ENCODE assay signal across 1 cellular context in genomic region chr7:105389090-105389650, GRCh38.
TF ChIP-seq lines count a peak whose summit lies in the region.

No MANE protein-coding gene starts in this region.

TF ChIP-seq in K562, 482 proteins besides CTCF, POLR2A, EP300 and RAD21 (continues in another document):
- TF ChIP-seq ZNF407 (IDR thresholded peaks at IDR 0.05; ENCODE audit: low read depth) (no peak), SREBF1 (IDR thresholded peaks at IDR 0.05; ENCODE audit: borderline replicate concordance, low read depth, low read length) (no peak), THRAP3 (IDR thresholded peaks at IDR 0.05; ENCODE audit: borderline replicate concordance) (no peak), PML (IDR thresholded peaks at IDR 0.05; ENCODE audit: low read length) (no peak), PRDM10 (IDR thresholded peaks at IDR 0.05; ENCODE audit: partially characterized antibody) (no peak), KAT7 (CRISPR knock-in tag; IDR thresholded peaks at IDR 0.05; ENCODE audit: borderline replicate concordance) (0 out of 2 replicates have a peak, but pooled peaks have one; percentile 59), TCF15 (CRISPR knock-in tag; IDR thresholded peaks at IDR 0.05) (no peak), DDX20 (tag; IDR thresholded peaks at IDR 0.05; ENCODE audit: low read depth) (no peak), XRCC3 (IDR thresholded peaks at IDR 0.05) (no peak), CSDE1 (IDR thresholded peaks at IDR 0.05) (no peak), CHD1 (IDR thresholded peaks at IDR 0.05; ENCODE audit: low read length) (no peak), PHB2 (IDR thresholded peaks at IDR 0.05; ENCODE audit: low read depth) (no peak), ZSCAN32 (CRISPR knock-in tag; IDR thresholded peaks at IDR 0.05) (no peak), GATAD2A (IDR thresholded peaks at IDR 0.05) (peak; percentile 82; the same call in 1 of the 2 replicates), FOXJ2 (tag; IDR thresholded peaks at IDR 0.05) (no peak), ZNF780A (CRISPR knock-in tag; IDR thresholded peaks at IDR 0.05) (no peak), MCM3 (IDR thresholded peaks at IDR 0.05) (no peak), ZKSCAN3 (CRISPR knock-in tag; IDR thresholded peaks at IDR 0.05) (no peak), TEAD2 (tag; IDR thresholded peaks at IDR 0.05) (no peak), BRD9 (IDR thresholded peaks at IDR 0.05; ENCODE audit: low read depth, partially characterized antibody) (no peak), ETS1 (conservative IDR thresholded peaks at IDR 0.05; ENCODE audit: control insufficient read depth, low read depth, low read length) (peak; percentile 45; the same call in 1 of the 2 replicates), PPARD (CRISPR knock-in tag; IDR thresholded peaks at IDR 0.05) (no peak), POLR3G (IDR thresholded peaks at IDR 0.05; ENCODE audit: extremely low read depth, insufficient read length, insufficient replicate concordance) (no peak), NEUROD1 (IDR thresholded peaks at IDR 0.05; ENCODE audit: borderline replicate concordance, low read depth, low read length, partially characterized antibody) (no peak), KAT8 (IDR thresholded peaks at IDR 0.05; ENCODE audit: low read depth) (no peak), HMGN3 (IDR thresholded peaks at IDR 0.05; ENCODE audit: borderline replicate concordance, extremely low read depth, insufficient read length, low read depth, low read length) (no peak)
- TF ChIP-seq, protein P1, sequence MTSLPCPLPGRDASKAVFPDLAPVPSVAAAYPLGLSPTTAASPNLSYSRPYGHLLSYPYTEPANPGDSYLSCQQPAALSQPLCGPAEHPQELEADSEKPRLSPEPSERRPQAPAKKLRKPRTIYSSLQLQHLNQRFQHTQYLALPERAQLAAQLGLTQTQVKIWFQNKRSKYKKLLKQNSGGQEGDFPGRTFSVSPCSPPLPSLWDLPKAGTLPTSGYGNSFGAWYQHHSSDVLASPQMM (CRISPR knock-in tag; IDR thresholded peaks at IDR 0.05), result no peak
- TF ChIP-seq, protein P2, sequence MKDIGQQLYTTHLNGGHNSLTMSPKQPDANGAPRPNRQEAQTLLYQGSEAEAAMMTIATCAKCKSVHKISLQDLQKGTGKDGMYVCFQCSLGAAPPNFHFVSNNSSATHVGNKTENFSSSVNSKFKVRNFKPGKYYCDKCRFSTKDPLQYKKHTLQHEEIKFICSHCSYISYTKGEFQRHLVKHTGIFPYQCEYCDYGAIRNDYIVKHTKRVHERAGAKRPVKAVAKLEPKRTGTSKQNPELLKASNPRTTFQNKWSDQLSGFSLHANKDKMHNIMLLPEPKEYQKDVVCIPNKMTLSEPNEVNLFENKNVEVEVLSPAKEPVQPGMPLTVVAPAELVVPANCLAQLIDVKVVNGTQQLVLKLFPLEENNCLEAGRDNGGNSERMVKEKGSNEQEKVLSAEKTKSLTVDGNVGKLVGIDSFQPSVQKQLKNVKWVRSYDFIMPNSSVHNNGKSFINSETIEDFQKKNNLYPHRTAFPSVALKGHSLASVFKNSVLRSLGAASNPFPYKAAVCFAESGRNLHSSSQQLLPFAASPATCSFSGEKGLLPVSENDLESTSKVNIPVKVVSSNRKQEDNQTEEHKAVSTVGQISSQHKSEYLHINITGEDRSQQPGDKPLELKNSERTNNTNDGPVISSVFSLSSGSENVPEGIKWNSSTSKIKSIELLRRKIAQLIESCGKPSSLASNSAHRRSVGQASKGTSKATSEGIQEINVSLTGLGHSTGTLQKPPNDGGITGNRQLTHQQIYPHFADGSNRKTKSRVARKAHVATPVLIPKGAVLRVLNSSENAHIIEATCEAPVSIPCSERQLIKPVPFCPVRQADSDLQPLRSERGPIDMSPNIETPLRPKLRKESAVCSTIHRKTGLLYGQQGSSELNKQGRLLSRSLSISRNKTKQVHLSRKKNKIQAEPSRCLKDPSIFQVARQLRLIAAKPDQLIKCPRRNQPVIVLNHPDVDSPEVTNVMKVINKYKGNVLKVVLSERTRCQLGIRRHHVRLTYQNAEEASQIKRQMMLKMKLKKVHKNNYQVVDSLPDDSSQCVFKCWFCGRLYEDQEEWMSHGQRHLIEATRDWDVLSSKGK (CRISPR knock-in tag; IDR thresholded peaks at IDR 0.05), result no peak
- TF ChIP-seq, protein P3, sequence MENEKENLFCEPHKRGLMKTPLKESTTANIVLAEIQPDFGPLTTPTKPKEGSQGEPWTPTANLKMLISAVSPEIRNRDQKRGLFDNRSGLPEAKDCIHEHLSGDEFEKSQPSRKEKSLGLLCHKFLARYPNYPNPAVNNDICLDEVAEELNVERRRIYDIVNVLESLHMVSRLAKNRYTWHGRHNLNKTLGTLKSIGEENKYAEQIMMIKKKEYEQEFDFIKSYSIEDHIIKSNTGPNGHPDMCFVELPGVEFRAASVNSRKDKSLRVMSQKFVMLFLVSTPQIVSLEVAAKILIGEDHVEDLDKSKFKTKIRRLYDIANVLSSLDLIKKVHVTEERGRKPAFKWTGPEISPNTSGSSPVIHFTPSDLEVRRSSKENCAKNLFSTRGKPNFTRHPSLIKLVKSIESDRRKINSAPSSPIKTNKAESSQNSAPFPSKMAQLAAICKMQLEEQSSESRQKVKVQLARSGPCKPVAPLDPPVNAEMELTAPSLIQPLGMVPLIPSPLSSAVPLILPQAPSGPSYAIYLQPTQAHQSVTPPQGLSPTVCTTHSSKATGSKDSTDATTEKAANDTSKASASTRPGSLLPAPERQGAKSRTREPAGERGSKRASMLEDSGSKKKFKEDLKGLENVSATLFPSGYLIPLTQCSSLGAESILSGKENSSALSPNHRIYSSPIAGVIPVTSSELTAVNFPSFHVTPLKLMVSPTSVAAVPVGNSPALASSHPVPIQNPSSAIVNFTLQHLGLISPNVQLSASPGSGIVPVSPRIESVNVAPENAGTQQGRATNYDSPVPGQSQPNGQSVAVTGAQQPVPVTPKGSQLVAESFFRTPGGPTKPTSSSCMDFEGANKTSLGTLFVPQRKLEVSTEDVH (IDR thresholded peaks at IDR 0.05; ENCODE audit: low read depth, partially characterized antibody), result no peak
- TF ChIP-seq, protein P4, sequence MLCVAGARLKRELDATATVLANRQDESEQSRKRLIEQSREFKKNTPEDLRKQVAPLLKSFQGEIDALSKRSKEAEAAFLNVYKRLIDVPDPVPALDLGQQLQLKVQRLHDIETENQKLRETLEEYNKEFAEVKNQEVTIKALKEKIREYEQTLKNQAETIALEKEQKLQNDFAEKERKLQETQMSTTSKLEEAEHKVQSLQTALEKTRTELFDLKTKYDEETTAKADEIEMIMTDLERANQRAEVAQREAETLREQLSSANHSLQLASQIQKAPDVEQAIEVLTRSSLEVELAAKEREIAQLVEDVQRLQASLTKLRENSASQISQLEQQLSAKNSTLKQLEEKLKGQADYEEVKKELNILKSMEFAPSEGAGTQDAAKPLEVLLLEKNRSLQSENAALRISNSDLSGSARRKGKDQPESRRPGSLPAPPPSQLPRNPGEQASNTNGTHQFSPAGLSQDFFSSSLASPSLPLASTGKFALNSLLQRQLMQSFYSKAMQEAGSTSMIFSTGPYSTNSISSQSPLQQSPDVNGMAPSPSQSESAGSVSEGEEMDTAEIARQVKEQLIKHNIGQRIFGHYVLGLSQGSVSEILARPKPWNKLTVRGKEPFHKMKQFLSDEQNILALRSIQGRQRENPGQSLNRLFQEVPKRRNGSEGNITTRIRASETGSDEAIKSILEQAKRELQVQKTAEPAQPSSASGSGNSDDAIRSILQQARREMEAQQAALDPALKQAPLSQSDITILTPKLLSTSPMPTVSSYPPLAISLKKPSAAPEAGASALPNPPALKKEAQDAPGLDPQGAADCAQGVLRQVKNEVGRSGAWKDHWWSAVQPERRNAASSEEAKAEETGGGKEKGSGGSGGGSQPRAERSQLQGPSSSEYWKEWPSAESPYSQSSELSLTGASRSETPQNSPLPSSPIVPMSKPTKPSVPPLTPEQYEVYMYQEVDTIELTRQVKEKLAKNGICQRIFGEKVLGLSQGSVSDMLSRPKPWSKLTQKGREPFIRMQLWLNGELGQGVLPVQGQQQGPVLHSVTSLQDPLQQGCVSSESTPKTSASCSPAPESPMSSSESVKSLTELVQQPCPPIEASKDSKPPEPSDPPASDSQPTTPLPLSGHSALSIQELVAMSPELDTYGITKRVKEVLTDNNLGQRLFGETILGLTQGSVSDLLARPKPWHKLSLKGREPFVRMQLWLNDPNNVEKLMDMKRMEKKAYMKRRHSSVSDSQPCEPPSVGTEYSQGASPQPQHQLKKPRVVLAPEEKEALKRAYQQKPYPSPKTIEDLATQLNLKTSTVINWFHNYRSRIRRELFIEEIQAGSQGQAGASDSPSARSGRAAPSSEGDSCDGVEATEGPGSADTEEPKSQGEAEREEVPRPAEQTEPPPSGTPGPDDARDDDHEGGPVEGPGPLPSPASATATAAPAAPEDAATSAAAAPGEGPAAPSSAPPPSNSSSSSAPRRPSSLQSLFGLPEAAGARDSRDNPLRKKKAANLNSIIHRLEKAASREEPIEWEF (CRISPR knock-in tag; IDR thresholded peaks at IDR 0.05), result no peak
